Comparison of ENCODE assay signal across 8 cellular contexts in the genomic region with DNA sequence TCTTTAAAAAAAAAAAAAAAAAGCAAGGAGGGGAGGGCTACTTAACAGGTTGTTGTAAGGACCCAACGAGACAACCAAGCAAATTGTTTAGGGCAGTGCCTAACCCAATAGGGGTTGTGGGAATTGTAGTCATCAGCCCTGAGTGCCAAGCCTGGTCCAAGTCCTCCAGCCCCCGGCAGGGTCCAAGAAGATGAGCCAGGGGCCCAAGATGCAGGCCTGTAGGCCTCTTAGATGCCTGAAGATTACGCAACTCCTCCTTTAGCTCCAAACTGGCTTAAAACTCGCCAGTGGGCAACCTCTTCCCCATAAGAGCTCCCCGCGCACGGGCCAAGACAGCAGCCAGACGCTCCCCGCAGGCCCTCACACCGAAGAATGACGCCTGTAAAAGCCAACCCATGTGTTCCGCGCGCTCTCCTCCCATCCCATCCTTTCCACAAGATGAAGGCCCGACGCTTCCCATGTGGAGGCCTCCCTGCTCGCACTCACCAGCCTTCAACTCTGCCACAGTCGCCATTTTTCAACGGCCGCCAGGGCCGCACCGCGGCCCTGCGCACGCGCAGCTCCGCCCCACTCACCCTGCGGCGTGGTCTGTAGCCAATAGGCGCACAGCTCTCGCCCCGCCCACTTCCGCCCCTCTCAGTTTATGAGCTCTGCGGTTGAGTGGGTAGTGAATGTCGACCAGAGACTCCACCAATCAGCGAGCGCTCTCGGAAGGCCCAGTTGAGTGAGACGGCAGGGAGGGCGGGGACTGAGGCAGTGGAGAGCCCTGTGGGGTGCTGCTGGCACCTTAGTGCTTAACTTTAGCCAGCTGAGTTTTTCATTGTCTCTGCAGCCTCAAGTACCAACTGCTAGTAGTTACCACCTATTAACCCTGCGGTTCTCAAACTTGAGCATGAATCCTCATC. TPM values are rescaled to one million over a fixed set of nuclear protein-coding genes. Genes with fewer than 3 reads are reported as not detected.
DNase-seq lines count a peak whose midpoint lies in the region; ATAC-seq and TF ChIP-seq lines count a peak whose summit lies in the region.

A gene with protein sequence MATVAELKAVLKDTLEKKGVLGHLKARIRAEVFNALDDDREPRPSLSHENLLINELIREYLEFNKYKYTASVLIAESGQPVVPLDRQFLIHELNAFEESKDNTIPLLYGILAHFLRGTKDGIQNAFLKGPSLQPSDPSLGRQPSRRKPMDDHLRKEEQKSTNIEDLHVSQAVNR (minus strand): TSS at position 532 of the 905 bp plus-strand sequence. CDS start 18 bp downstream, at position 514.

- H3K9ac ChIP-seq in mammary epithelial cell (ENCODE audit: insufficient read depth, low read length), result peak within 1 kb of the TSS; percentile 94

- dilution Hi-C loops in mammary epithelial cell (cut with HindIII; ENCODE audit: low sequenced_read_pairs), result no loop called here

- TF ChIP-seq CTCF in AG04450 (IDR thresholded peaks at IDR 0.05; ENCODE audit: low read depth, low read length) (peak; percentile 20; the same call in 1 of the 2 replicates), WERI-Rb-1 (IDR thresholded peaks at IDR 0.05; ENCODE audit: low read depth, low read length) (no peak), mammary epithelial cell (conservative IDR thresholded peaks at IDR 0.05 in 1 of 2, IDR thresholded peaks at IDR 0.05 in 1 of 2; ENCODE audit: extremely low read depth in 1 of 2, insufficient read depth in 1 of 2, low read depth in 1 of 2, low read length in 2 of 2) (peak in 1 of 2 donors; percentile 22)

- H3K9me3 ChIP-seq in AG04450 (ENCODE audit: control insufficient read depth, insufficient read depth, low read length) (no peaks in the 10 kb centered on the region), WERI-Rb-1 (ENCODE audit: severe bottlenecking) (no peaks in the 10 kb centered on the region), mammary epithelial cell (replicated peaks; ENCODE audit: insufficient read depth, low read length) (no peaks in the 10 kb centered on the region)

- TSS peak; percentile 62 for BruUV-seq in mammary epithelial cell (replicated peaks; lab: Mats Ljungman, UMichigan)

- WGBS in mammary epithelial cell (ENCODE audit: low coverage, missing lambda C conversion rate), result 2% methylated on average over 23 of the region's 41 CpGs

- CTCF ChIA-PET in AG04450 (lab: Charles Lee) (interaction anchor here (0.6 to 4.9 kb wide), 5 partner anchors 9 to 393 kb away, joined by 3 to 35 read pairs (median 3); no protein-coding TSS in a partner anchor), mammary epithelial cell (lab: Charles Lee; ENCODE audit: low non-redundant PET) (interaction anchor here (0.7 to 0.9 kb wide), 4 partner anchors 10 to 83 kb away, joined by 3 to 14 read pairs (median 8); no protein-coding TSS in a partner anchor)

- H3K4me2 ChIP-seq in mammary epithelial cell (ENCODE audit: insufficient read depth, low read depth, low read length), result peak within 1 kb of the TSS; percentile 80

- H3K27ac ChIP-seq in AG04450 (ENCODE audit: low read depth, low read length), result peak within 1 kb of the TSS; percentile 85
- H3K27ac ChIP-seq in WERI-Rb-1, result peak within 1 kb of the TSS; percentile 88
- H3K27ac ChIP-seq in mammary epithelial cell (ENCODE audit: insufficient read depth, low read depth, low read length), result peak within 1 kb of the TSS; percentile 85

- H2AFZ ChIP-seq in mammary epithelial cell (ENCODE audit: low read depth, low read length), result peak within 1 kb of the TSS; percentile 98

- no peaks in the 10 kb centered on the region for H4K20me1 ChIP-seq in mammary epithelial cell (ENCODE audit: insufficient read depth, low read length)

- peak; percentile 95 for ATAC-seq in GM18873 (IDR thresholded peaks at IDR 0.05; ENCODE audit: low FRiP score, unreplicated experiment)
- peak; percentile 99 for ATAC-seq in HG03139 (IDR thresholded peaks at IDR 0.05; ENCODE audit: unreplicated experiment)

- DNase-seq in AG04450 (ENCODE audit: low read depth, low spot score) (peak; percentile 97), NCI-H2227 (lab: John Stamatoyannopoulos, UW; ENCODE audit: unreplicated experiment) (peak; percentile 99), WERI-Rb-1 (peak; percentile 100), mammary epithelial cell (peak; percentile 98), iPS-NIHi11 (ENCODE audit: low spot score) (peak; percentile 100), smooth muscle cell of the brain vasculature (ENCODE audit: low read depth, low spot score) (peak; percentile 98)

- H3K4me3 ChIP-seq in AG04450 (ENCODE audit: low read depth, low read length) (peak within 1 kb of the TSS; percentile 96), WERI-Rb-1 (ENCODE audit: low read depth, low read length) (peak within 1 kb of the TSS; percentile 98), mammary epithelial cell (replicated peaks in 1 of 3; ENCODE audit: insufficient read depth in 1 of 3, low read depth in 2 of 3, low read length in 3 of 3) (peak within 1 kb of the TSS; percentile 72 to 99 (median 97))

- in situ Hi-C loops in mammary epithelial cell (cut with MboI; ENCODE audit: low sequenced_read_pairs in 2 of 2), result no loop called here

- H3K79me2 ChIP-seq in mammary epithelial cell (ENCODE audit: insufficient read depth, low read length), result peaks cover 50% of the 10 kb centered on the region

- H3K27me3 ChIP-seq in AG04450 (ENCODE audit: control insufficient read depth, insufficient read depth, low read length), result no peaks in the 10 kb centered on the region
- no peaks in the 10 kb centered on the region for H3K27me3 ChIP-seq in WERI-Rb-1 (ENCODE audit: insufficient read depth, low read depth, severe bottlenecking)
- H3K27me3 ChIP-seq in mammary epithelial cell (ENCODE audit: insufficient read depth, low read length), result no peaks in the 10 kb centered on the region

- H3K36me3 ChIP-seq in WERI-Rb-1 (peaks cover 8% of the 10 kb centered on the region), mammary epithelial cell (ENCODE audit: insufficient read depth, low read length) (no peaks in the 10 kb centered on the region)

- POLR2A ChIA-PET in AG04450 (lab: Yijun Ruan, JAX), result interaction anchor here (0.6 to 1.9 kb wide), 18 partner anchors 9 to 234 kb away, joined by 3 to 8 read pairs (median 4); no protein-coding TSS in a partner anchor

- intact Hi-C loops in mammary epithelial cell (cut with micrococcal nuclease), result loop anchor here (1.0 to 2.0 kb wide), 3 partner anchors 11 to 62 kb away; no protein-coding TSS in a partner anchor

- H3K4me1 ChIP-seq in mammary epithelial cell (ENCODE audit: insufficient read depth, low read length), result peaks cover 15% of the 10 kb centered on the region

RNA-seq across cellular contexts. Expression of the gene that starts here (rescaled TPM):
- 38.9 and 49.3 TPM in 2 replicates for polyA plus RNA-seq in AG04450 (2011; rRNA removed)
- polyA minus RNA-seq in AG04450 (2011; rRNA and poly(A)+ RNA removed), result 16.4 and 29.0 TPM in 2 replicates
- total RNA-seq in mammary epithelial cell, result 10 to 100 TPM; 40.1 to 45.8 TPM
- 17.7 TPM for polyA plus RNA-seq in mammary epithelial cell
- 8.6 TPM for polyA minus RNA-seq in mammary epithelial cell

Comparison
In these comparisons a context has a peak if more than half of its experiments do, and no peak if none do; other contexts are left out.
1. Peak in every context shown above with its lines: DNase-seq, ATAC-seq, H3K4me3 ChIP-seq and H3K27ac ChIP-seq.